Comparison of ENCODE assay signal across 1 cellular context in genomic region chr4:102687982-102688433, GRCh38.
TF ChIP-seq lines count a peak whose summit lies in the region.

No MANE protein-coding gene starts in this region.

TF ChIP-seq in GM12878, 131 proteins besides CTCF, POLR2A, EP300 and RAD21 (continued from another document):
- TF ChIP-seq PRDM15 (CRISPR knock-in tag; IDR thresholded peaks at IDR 0.05) (no peak), HDAC6 (IDR thresholded peaks at IDR 0.05; ENCODE audit: unreplicated experiment) (no peak), ATF2 (IDR thresholded peaks at IDR 0.05; ENCODE audit: low read length) (no peak; the same call in none of the 2 replicates), CBFB (IDR thresholded peaks at IDR 0.05; ENCODE audit: low read depth) (no peak), MYC (IDR thresholded peaks at IDR 0.05; ENCODE audit: insufficient read depth, insufficient read length, insufficient replicate concordance, low read length, severe bottlenecking) (no peak), HDGF (IDR thresholded peaks at IDR 0.05) (peak; percentile 98), SKIL (IDR thresholded peaks at IDR 0.05; ENCODE audit: low read depth, poor library complexity, severe bottlenecking) (no peak), IRF3 (IDR thresholded peaks at IDR 0.05) (no peak), RFX5 (IDR thresholded peaks at IDR 0.05; ENCODE audit: low read depth, low read length) (no peak), E2F8 (IDR thresholded peaks at IDR 0.05; ENCODE audit: low read depth, partially characterized antibody) (no peak), E4F1 (IDR thresholded peaks at IDR 0.05; ENCODE audit: borderline replicate concordance, partially characterized antibody) (no peak), BCL3 (IDR thresholded peaks at IDR 0.05; ENCODE audit: borderline replicate concordance, insufficient read depth, low read depth, low read length, poor library complexity, severe bottlenecking) (no peak)
